Comparison of ENCODE assay signal across 28 cellular contexts in the genomic region with DNA sequence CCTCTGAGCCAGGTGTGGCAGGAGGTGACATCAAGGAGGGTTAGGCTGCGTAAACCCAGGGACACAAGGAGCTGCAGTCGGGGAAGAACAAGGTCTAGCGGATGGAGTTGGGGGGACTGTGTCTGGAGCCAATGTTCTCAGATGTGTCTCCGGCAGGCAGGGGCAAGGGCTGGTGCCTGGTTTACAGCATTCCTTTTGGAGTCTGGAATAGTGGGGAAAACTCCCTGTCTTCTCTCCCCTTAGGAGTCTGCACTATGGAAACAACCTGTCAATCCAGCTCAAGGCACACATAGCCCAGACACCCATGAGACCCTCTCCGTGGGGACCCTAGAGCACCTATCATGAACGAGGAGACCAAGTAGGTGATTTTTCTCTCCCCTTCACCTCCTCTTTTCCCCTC. TPM values are rescaled to one million over a fixed set of nuclear protein-coding genes. Genes with fewer than 3 reads are reported as not detected.
A peak's percentile ranks its signal among the peaks of the same experiment; 100 is the strongest.
DNase-seq lines count a peak whose midpoint lies in the region; ATAC-seq and TF ChIP-seq lines count a peak whose summit lies in the region.
"Had no signal": no experiment of that assay in that cellular context is flagged by ENCODE, and none has a peak within 500 bp of the region (broad histone marks: within the 10 kb centered on the region; RNA-seq: fewer than 3 reads in every experiment).

No MANE protein-coding gene starts in this region.

- peaks cover 48% of the 10 kb centered on the region for H3K36me3 ChIP-seq in CD8-positive, alpha-beta T cell (ENCODE audit: insufficient read depth, low read length)
- H3K36me3 ChIP-seq in naive thymus-derived CD4-positive, alpha-beta T cell (ENCODE audit: control insufficient read depth in 2 of 3, insufficient read depth in 3 of 3, low read length in 3 of 3), result peaks cover 34 to 50% (median 35%) of the 10 kb centered on the region in 3 experiments
- H3K36me3 ChIP-seq in neural progenitor cell, result no peaks in the 10 kb centered on the region
- H3K36me3 ChIP-seq: cardiac muscle cell, ovary had no signal

- H3K9ac ChIP-seq in neural progenitor cell, result no peak overlapping the region

- no peak overlapping the region for H3K4me3 Mint-ChIP-seq in activated CD4-positive, alpha-beta T cell treated with anti-CD3 and anti-CD28 coated beads for 36 hours
- H3K4me3 Mint-ChIP-seq in CD8-positive, alpha-beta T cell, result peak overlapping the region; percentile 48
- peak overlapping the region in 9 of 10 donors; percentile 20 to 88 (median 77) for H3K4me3 Mint-ChIP-seq in naive thymus-derived CD4-positive, alpha-beta T cell
- no peak overlapping the region for H3K4me3 Mint-ChIP-seq in neural progenitor cell
- H3K4me3 Mint-ChIP-seq: dendritic cell treated with granulocyte-macrophage colony-stimulating factor and Interleukin-4, amounts not matched to agents 40 ng/mL and 50 ng/mL, for 4 days had no signal

- H3K4me1 Mint-ChIP-seq in activated CD4-positive, alpha-beta T cell treated with anti-CD3 and anti-CD28 coated beads for 36 hours, result peaks cover 84% of the 10 kb centered on the region
- peaks cover 85% of the 10 kb centered on the region for H3K4me1 Mint-ChIP-seq in CD8-positive, alpha-beta T cell (ENCODE audit: low read depth)
- H3K4me1 Mint-ChIP-seq in naive thymus-derived CD4-positive, alpha-beta T cell, result peaks cover 63 to 96% (median 86%) of the 10 kb centered on the region in 7 donors
- H3K4me1 Mint-ChIP-seq in neural progenitor cell, result peaks cover 5% of the 10 kb centered on the region

- H3K27ac ChIP-seq in CD8-positive, alpha-beta T cell (ENCODE audit: low read depth, low read length), result no peak overlapping the region
- H3K27ac ChIP-seq in naive thymus-derived CD4-positive, alpha-beta T cell (ENCODE audit: low read depth, low read length), result peak overlapping the region; percentile 66
- no peak overlapping the region for H3K27ac ChIP-seq in neural progenitor cell
- H3K27ac ChIP-seq: cardiac muscle cell, ovary, right atrium auricular region had no signal

- no peak overlapping the region for H3K4me3 ChIP-seq in CD8-positive, alpha-beta T cell (ENCODE audit: low read depth, low read length)
- H3K4me3 ChIP-seq in naive thymus-derived CD4-positive, alpha-beta T cell (ENCODE audit: low read length), result no peak overlapping the region
- H3K4me3 ChIP-seq in neural progenitor cell, result no peak overlapping the region
- H3K4me3 ChIP-seq: cardiac muscle cell, ovary, right atrium auricular region, spleen had no signal

- no peak for TF ChIP-seq CTCF in CD8-positive, alpha-beta T cell (IDR thresholded peaks at IDR 0.05)
- no peak for TF ChIP-seq CTCF in neural progenitor cell (IDR thresholded peaks at IDR 0.05)

- H3K27me3 ChIP-seq in CD8-positive, alpha-beta T cell (ENCODE audit: insufficient read depth, low read length), result no peaks in the 10 kb centered on the region
- no peaks in the 10 kb centered on the region for H3K27me3 ChIP-seq in naive thymus-derived CD4-positive, alpha-beta T cell (ENCODE audit: control insufficient read depth in 2 of 2, insufficient read depth in 2 of 2, low read length in 2 of 2)
- no peaks in the 10 kb centered on the region for H3K27me3 ChIP-seq in neural progenitor cell
- H3K27me3 ChIP-seq: cardiac muscle cell, ovary, right atrium auricular region, spleen had no signal

- DNase-seq in activated CD4-positive, alpha-beta T cell treated with anti-CD3 and anti-CD28 coated beads for 36 hours, result no peak
- no peak for DNase-seq in activated CD4-positive, alpha-beta T cell treated with anti-CD3 and anti-CD28 coated beads, Interleukin-2, amount 50 U/mL, for 4 hours
- no peak for DNase-seq in CD8-positive, alpha-beta T cell
- peak in 1 of 2 donors; percentile 37 for DNase-seq in activated naive CD4-positive, alpha-beta T cell treated with anti-CD3 and anti-CD28 coated beads, Interleukin-2, amount 50 U/mL, for 72 hours (ENCODE audit: low spot score in 2 of 2)
- no peak for DNase-seq in naive thymus-derived CD4-positive, alpha-beta T cell
- DNase-seq in neural progenitor cell (ENCODE audit: low spot score) (no peak), DMS53 (lab: John Stamatoyannopoulos, UW) (no peak)
- DNase-seq: activated CD4-positive, alpha-beta T cell treated with anti-CD3 and anti-CD28 coated beads, Interleukin-2, amount 50 U/mL, for 1 hour; anterior cingulate cortex; Calu3; glutamatergic neuron; GOT3; mesendoderm; naive B cell; NCI-H1417 treated with DMSO at 0.1 percent for 48 hours; NCI-H510A treated with DMSO at 0.1 percent for 48 hours; NK-92 treated with Interleukin-12 subunit alpha and Interleukin-12 subunit beta, amount 100 ng/mL, for 24 hours; ovary; spleen; stimulated activated CD4-positive, alpha-beta T cell treated with anti-CD3 and anti-CD28 coated beads, Interleukin-4, amount 100 ng/mL, for 24 hours had no signal

- no peak for ATAC-seq in activated CD4-positive, alpha-beta T cell treated with anti-CD3 and anti-CD28 coated beads for 36 hours
- no peak for ATAC-seq in CD8-positive, alpha-beta T cell
- no peak for ATAC-seq in activated naive CD4-positive, alpha-beta T cell treated with anti-CD3 and anti-CD28 coated beads, Interleukin-2, amount 50 U/mL, for 72 hours
- no peak for ATAC-seq in naive thymus-derived CD4-positive, alpha-beta T cell
- ATAC-seq in HG02759 (IDR thresholded peaks at IDR 0.05; ENCODE audit: unreplicated experiment), result no peak
- ATAC-seq: Panc1 had no signal

- CTCF ChIA-PET in activated CD4-positive, alpha-beta T cell treated with anti-CD3 and anti-CD28 coated beads for 36 hours (lab: Charles Lee), result interaction anchor here (0.9 to 1.6 kb wide), 5 partner anchors 23 to 65 kb away, joined by 3 to 5 read pairs (median 4); a partner anchor contains a TSS
- CTCF ChIA-PET in CD8-positive, alpha-beta T cell (lab: Charles Lee), result interaction anchor here (1.0 to 2.4 kb wide), 3 partner anchors 17 to 52 kb away, joined by 3 to 7 read pairs (median 5); no protein-coding TSS in a partner anchor
- CTCF ChIA-PET in naive thymus-derived CD4-positive, alpha-beta T cell (lab: Charles Lee), result interaction anchor here (0.9 to 1.9 kb wide), 3 partner anchors 18 to 53 kb away, joined by 3 to 5 read pairs (median 4); no protein-coding TSS in a partner anchor

- H3K9me3 Mint-ChIP-seq in activated CD4-positive, alpha-beta T cell treated with anti-CD3 and anti-CD28 coated beads for 36 hours (ENCODE audit: low read depth), result no peaks in the 10 kb centered on the region
- H3K9me3 Mint-ChIP-seq in CD8-positive, alpha-beta T cell, result no peaks in the 10 kb centered on the region
- H3K9me3 Mint-ChIP-seq in activated naive CD4-positive, alpha-beta T cell treated with anti-CD3 and anti-CD28 coated beads, Interleukin-2, amount 50 U/mL, for 72 hours, result no peaks in the 10 kb centered on the region
- H3K9me3 Mint-ChIP-seq in naive thymus-derived CD4-positive, alpha-beta T cell, result no peaks in the 10 kb centered on the region
- H3K9me3 Mint-ChIP-seq in neural progenitor cell, result no peaks in the 10 kb centered on the region
- H3K9me3 Mint-ChIP-seq: dendritic cell treated with granulocyte-macrophage colony-stimulating factor and Interleukin-4, amounts not matched to agents 40 ng/mL and 50 ng/mL, for 4 days; naive B cell had no signal

- H3K4me2 ChIP-seq in neural progenitor cell, result no peak overlapping the region

- H4K20me1 ChIP-seq in neural progenitor cell (ENCODE audit: low read depth), result no peaks in the 10 kb centered on the region

- POLR2A ChIA-PET in activated CD4-positive, alpha-beta T cell treated with anti-CD3 and anti-CD28 coated beads for 36 hours (lab: Charles Lee), result interaction anchor here (0.6 to 1.6 kb wide), 4 partner anchors 17 to 81 kb away, joined by 3 to 4 read pairs (median 3); a partner anchor contains a TSS
- POLR2A ChIA-PET in CD8-positive, alpha-beta T cell (lab: Charles Lee), result interaction anchor here (0.7 to 1.5 kb wide), 6 partner anchors 9 to 27 kb away, joined by 3 to 6 read pairs (median 4); a partner anchor contains a TSS
- POLR2A ChIA-PET in naive thymus-derived CD4-positive, alpha-beta T cell (lab: Charles Lee), result interaction anchor here (0.6 to 13.1 kb wide), 12 partner anchors 8 to 83 kb away, joined by 3 to 182 read pairs (median 6); a partner anchor contains a TSS

- H3K36me3 Mint-ChIP-seq in activated CD4-positive, alpha-beta T cell treated with anti-CD3 and anti-CD28 coated beads for 36 hours (ENCODE audit: low read depth), result peaks cover 66% of the 10 kb centered on the region
- H3K36me3 Mint-ChIP-seq in CD8-positive, alpha-beta T cell, result peaks cover 69% of the 10 kb centered on the region
- peaks cover 40 to 65% of the 10 kb centered on the region in 2 donors for H3K36me3 Mint-ChIP-seq in activated naive CD4-positive, alpha-beta T cell treated with anti-CD3 and anti-CD28 coated beads, Interleukin-2, amount 50 U/mL, for 72 hours
- H3K36me3 Mint-ChIP-seq in naive thymus-derived CD4-positive, alpha-beta T cell, result peaks cover 23 to 64% (median 51%) of the 10 kb centered on the region in 5 donors
- H3K36me3 Mint-ChIP-seq in neural progenitor cell, result no peaks in the 10 kb centered on the region

- no peaks in the 10 kb centered on the region for H3K27me3 Mint-ChIP-seq in activated CD4-positive, alpha-beta T cell treated with anti-CD3 and anti-CD28 coated beads for 36 hours
- H3K27me3 Mint-ChIP-seq in CD8-positive, alpha-beta T cell (ENCODE audit: low read depth), result no peaks in the 10 kb centered on the region
- no peaks in the 10 kb centered on the region for H3K27me3 Mint-ChIP-seq in naive thymus-derived CD4-positive, alpha-beta T cell
- H3K27me3 Mint-ChIP-seq in neural progenitor cell (ENCODE audit: insufficient read depth, low read depth), result peaks cover 13% of the 10 kb centered on the region
- H3K27me3 Mint-ChIP-seq: dendritic cell treated with granulocyte-macrophage colony-stimulating factor and Interleukin-4, amounts not matched to agents 40 ng/mL and 50 ng/mL, for 4 days; naive B cell had no signal

- H3K4me1 ChIP-seq in CD8-positive, alpha-beta T cell (ENCODE audit: insufficient read depth, low read length), result peaks cover 88% of the 10 kb centered on the region
- peaks cover 60 to 63% of the 10 kb centered on the region in 2 donors for H3K4me1 ChIP-seq in naive thymus-derived CD4-positive, alpha-beta T cell (ENCODE audit: control insufficient read depth in 2 of 2, insufficient read depth in 2 of 2, low read length in 2 of 2)
- no peaks in the 10 kb centered on the region for H3K4me1 ChIP-seq in neural progenitor cell
- H3K4me1 ChIP-seq: right atrium auricular region had no signal

- no peak overlapping the region for H2AFZ ChIP-seq in neural progenitor cell (replicated peaks)

- no peaks in the 10 kb centered on the region for H3F3A ChIP-seq in neural progenitor cell (ENCODE audit: low read depth)

- no peaks in the 10 kb centered on the region for H3K79me2 ChIP-seq in neural progenitor cell (ENCODE audit: low read depth)

- peak overlapping the region; percentile 92 for H3K27ac Mint-ChIP-seq in activated CD4-positive, alpha-beta T cell treated with anti-CD3 and anti-CD28 coated beads for 36 hours
- peak overlapping the region; percentile 93 for H3K27ac Mint-ChIP-seq in CD8-positive, alpha-beta T cell
- H3K27ac Mint-ChIP-seq in activated naive CD4-positive, alpha-beta T cell treated with anti-CD3 and anti-CD28 coated beads, Interleukin-2, amount 50 U/mL, for 72 hours, result peak overlapping the region; percentile 72 to 97
- peak overlapping the region; percentile 88 to 99 (median 94) for H3K27ac Mint-ChIP-seq in naive thymus-derived CD4-positive, alpha-beta T cell
- no peak overlapping the region for H3K27ac Mint-ChIP-seq in neural progenitor cell
- H3K27ac Mint-ChIP-seq: dendritic cell treated with granulocyte-macrophage colony-stimulating factor and Interleukin-4, amounts not matched to agents 40 ng/mL and 50 ng/mL, for 4 days had no signal

- intact Hi-C loops in activated CD4-positive, alpha-beta T cell treated with anti-CD3 and anti-CD28 coated beads for 36 hours (cut with DNase I, micrococcal nuclease), result no loop called here
- intact Hi-C loops in CD8-positive, alpha-beta T cell (cut with DNase I, micrococcal nuclease), result no loop called here
- intact Hi-C loops in naive thymus-derived CD4-positive, alpha-beta T cell (cut with micrococcal nuclease), result loop anchor here in 1 of 2 donors (1.0 kb wide), 1 partner anchor 24 kb away; no protein-coding TSS in a partner anchor

- H3K9me3 ChIP-seq in CD8-positive, alpha-beta T cell (ENCODE audit: low read length), result no peaks in the 10 kb centered on the region
- H3K9me3 ChIP-seq in naive thymus-derived CD4-positive, alpha-beta T cell (ENCODE audit: control insufficient read depth in 2 of 3, low read length in 3 of 3), result no peaks in the 10 kb centered on the region
- H3K9me3 ChIP-seq in neural progenitor cell (ENCODE audit: low read depth), result no peaks in the 10 kb centered on the region
- H3K9me3 ChIP-seq: ovary, right atrium auricular region, spleen had no signal

RNA-seq across cellular contexts. Expression of a gene that starts 27.5 kb away (rescaled TPM):
- 100 to 1,000 TPM; 143 to 175 TPM for total RNA-seq in activated CD4-positive, alpha-beta T cell treated with anti-CD3 and anti-CD28 coated beads for 36 hours
- total RNA-seq in CD8-positive, alpha-beta T cell, result 100 to 1,000 TPM; 670 to 690 TPM
- 100 to 1,000 TPM; 231 to 254 TPM for total RNA-seq in activated naive CD4-positive, alpha-beta T cell treated with anti-CD3 and anti-CD28 coated beads, Interleukin-2, amount 50 U/mL, for 72 hours
- 100 to 1,000 TPM; 380 to 615 (median 394) TPM for total RNA-seq in naive thymus-derived CD4-positive, alpha-beta T cell
- polyA plus RNA-seq in naive thymus-derived CD4-positive, alpha-beta T cell, result 100 to 1,000 TPM in 1 of 2 donors, 10 to 100 TPM in 1; 76.0 to 122 TPM
- not detected in 2 replicates for total RNA-seq in neural progenitor cell (ENCODE audit: low replicate concordance)
- total RNA-seq: cardiac muscle cell had no signal
- polyA plus RNA-seq: cardiac muscle cell had no signal

RNA-seq across cellular contexts. Expression of a gene that starts 55.1 kb away (rescaled TPM):
- total RNA-seq in activated CD4-positive, alpha-beta T cell treated with anti-CD3 and anti-CD28 coated beads for 36 hours, result under 1 TPM in 1 of 2 experiments, not detected in 1; 0.14 TPM
- total RNA-seq in CD8-positive, alpha-beta T cell, result under 1 TPM in 1 of 2 experiments, not detected in 1; 0.19 TPM
- total RNA-seq in activated naive CD4-positive, alpha-beta T cell treated with anti-CD3 and anti-CD28 coated beads, Interleukin-2, amount 50 U/mL, for 72 hours, result not detected
- total RNA-seq in naive thymus-derived CD4-positive, alpha-beta T cell, result not detected
- polyA plus RNA-seq in naive thymus-derived CD4-positive, alpha-beta T cell, result under 1 TPM; 0.17 to 0.25 TPM
- total RNA-seq in neural progenitor cell (ENCODE audit: low replicate concordance), result 0.28 TPM in 1 of 2 replicates, not detected in the other
- total RNA-seq: A172; Calu3; MCF 10A; right atrium auricular region; T-helper 1 cell treated with Interleukin-12 subunit alpha and Interleukin-12 subunit beta and Interleukin-4 antibody, amounts not matched to agents 30 ng/mL and 1 ng/mL, for 36 hours had no signal

Comparison
In these comparisons a context has a peak if more than half of its experiments do, and no peak if none do; other contexts are left out.
1. H3K4me3 Mint-ChIP-seq: peak in CD8-positive, alpha-beta T cell (single experiment) and naive thymus-derived CD4-positive, alpha-beta T cell (9 of 10); none in activated CD4-positive, alpha-beta T cell treated with anti-CD3 and anti-CD28 coated beads for 36 hours (single experiment) and neural progenitor cell (single experiment).
2. RNA of a gene that starts 27.5 kb away (total RNA-seq): 670 to 690 TPM in CD8-positive, alpha-beta T cell, 380 to 615 TPM in naive thymus-derived CD4-positive, alpha-beta T cell, 231 to 254 TPM in activated naive CD4-positive, alpha-beta T cell treated with anti-CD3 and anti-CD28 coated beads, Interleukin-2, amount 50 U/mL, for 72 hours and 143 to 175 TPM in activated CD4-positive, alpha-beta T cell treated with anti-CD3 and anti-CD28 coated beads for 36 hours; not detected in neural progenitor cell; every median in the first group is over 100 times any median in the second.